12 cellular contexts compared by ENCODE assay signal in the genomic region with DNA sequence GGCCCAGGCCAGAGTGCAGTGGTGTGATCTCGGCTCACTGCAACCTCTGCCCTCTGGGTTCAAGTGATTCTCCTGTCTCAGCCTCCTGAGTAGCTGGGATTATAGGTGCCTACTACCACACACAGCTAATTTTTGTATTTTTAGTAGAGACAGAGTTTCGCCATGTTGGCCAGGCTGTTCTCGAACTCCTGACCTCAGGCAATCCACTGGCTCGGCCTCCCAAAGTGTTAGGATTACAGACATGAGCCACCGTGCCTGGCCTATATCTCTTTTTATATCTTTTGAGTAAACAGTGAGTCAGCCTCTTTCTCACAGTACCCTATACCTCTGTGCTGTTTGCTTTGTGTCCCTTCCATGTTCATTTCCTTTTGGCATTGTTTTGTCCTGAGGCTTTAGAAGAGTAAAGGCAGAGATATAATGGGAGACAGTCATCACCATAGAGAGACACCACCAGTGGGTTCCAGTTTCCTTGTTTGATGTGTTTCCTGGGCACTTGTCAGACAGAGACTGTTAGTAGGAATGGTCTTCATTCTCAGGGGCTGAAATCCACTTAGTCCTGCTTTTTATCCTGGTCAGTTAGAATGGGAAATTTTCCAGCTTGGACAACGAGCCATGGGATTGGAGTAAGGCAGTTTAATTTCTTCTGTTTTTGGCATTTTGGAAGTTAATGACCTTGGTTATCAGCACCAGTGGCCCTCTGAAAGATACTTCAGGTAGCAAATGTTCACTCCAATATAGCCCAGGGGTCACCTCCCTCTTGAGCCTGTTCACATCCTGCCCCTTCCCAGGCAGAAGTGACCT. TPM values are rescaled to one million over a fixed set of nuclear protein-coding genes. Genes with fewer than 3 reads are reported as not detected.
A peak's percentile ranks its signal among the peaks of the same experiment; 100 is the strongest.
DNase-seq lines count a peak whose midpoint lies in the region; ATAC-seq and TF ChIP-seq lines count a peak whose summit lies in the region.
"Had no signal": no experiment of that assay in that cellular context is flagged by ENCODE, and none has a peak within 500 bp of the region (broad histone marks: within the 10 kb centered on the region; RNA-seq: fewer than 3 reads in every experiment).

No MANE protein-coding gene starts in this region.

- no peaks in the 10 kb centered on the region for H4K20me1 ChIP-seq in HCT116 (ENCODE audit: insufficient read depth)
- H4K20me1 ChIP-seq in osteoblast (ENCODE audit: insufficient read depth, low read length), result peaks cover 4% of the 10 kb centered on the region

- no peak overlapping the region for H3K4me3 Mint-ChIP-seq in glutamatergic neuron (ENCODE audit: unreplicated experiment)
- H3K4me3 Mint-ChIP-seq: central memory CD8-positive, alpha-beta T cell; naive thymus-derived CD4-positive, alpha-beta T cell had no signal

- intact Hi-C loops in HCT116 (cut with micrococcal nuclease), result no loop called here

- CTCF ChIA-PET in HCT116 (lab: Charles Lee), result interaction anchor here (1.6 kb wide), 1 partner anchor 11 kb away, joined by 4 read pairs; no protein-coding TSS in a partner anchor

- H3K79me2 ChIP-seq in HCT116 (ENCODE audit: insufficient read depth, low read length) (no peaks in the 10 kb centered on the region), osteoblast (ENCODE audit: insufficient read depth, low read length) (peaks cover under 1% of the 10 kb centered on the region)

- peak overlapping the region; percentile 9; the same call in 1 of the 2 replicates for H3K9ac ChIP-seq in HCT116 (ENCODE audit: low read length)

- peak overlapping the region; percentile 55 for H3K4me2 ChIP-seq in HCT116 (ENCODE audit: low read length)
- no peak overlapping the region for H3K4me2 ChIP-seq in osteoblast (ENCODE audit: insufficient read depth, low read length)

- no peaks in the 10 kb centered on the region for H3K36me3 Mint-ChIP-seq in glutamatergic neuron (ENCODE audit: unreplicated experiment)

- DNase-seq in HCT116 (ENCODE audit: low read depth, low spot score) (peak; percentile 51), NCI-H345 treated with DMSO at 0.1 percent for 48 hours (lab: John Stamatoyannopoulos, UW; ENCODE audit: unreplicated experiment) (peak; percentile 89), choroid plexus epithelial cell (ENCODE audit: low read depth) (peak; percentile 72), osteoblast (ENCODE audit: insufficient read length, low spot score, missing footprints) (peak; percentile 35), glutamatergic neuron (no peak), CD1c-positive myeloid dendritic cell (ENCODE audit: extremely low spot score) (no peak), DMS79 (lab: John Stamatoyannopoulos, UW) (no peak)
- DNase-seq: naive thymus-derived CD4-positive, alpha-beta T cell; stimulated activated CD8-positive, alpha-beta memory T cell treated with anti-CD3 and anti-CD28 coated beads, Interleukin-4, amount 100 ng/mL, for 48 hours had no signal

- no peaks in the 10 kb centered on the region for H3K9me2 ChIP-seq in HCT116 (ENCODE audit: insufficient read depth)

- no peak for TF ChIP-seq POLR2A in HCT116 (IDR thresholded peaks at IDR 0.05; ENCODE audit: borderline replicate concordance, extremely low read depth, insufficient read depth, insufficient read length)

- H3K27me3 ChIP-seq in HCT116 (ENCODE audit: insufficient read depth, low read length), result no peaks in the 10 kb centered on the region
- H3K27me3 ChIP-seq in osteoblast (ENCODE audit: insufficient read depth, low read length), result no peaks in the 10 kb centered on the region

- RAD21 ChIA-PET in HCT116 (lab: Charles Lee; ENCODE audit: low non-redundant PET in 1 of 2, low total read pairs in 2 of 2, uncharacterized antibody in 2 of 2, unreplicated experiment in 2 of 2), result no interaction called here

- H3K9me3 ChIP-seq in HCT116 (ENCODE audit: control insufficient read depth in 1 of 2, insufficient read depth in 1 of 2, low read depth in 1 of 2, low read length in 2 of 2), result no peaks in the 10 kb centered on the region
- H3K9me3 ChIP-seq in osteoblast (ENCODE audit: low read depth, low read length), result no peaks in the 10 kb centered on the region

- H3K4me3 ChIP-seq in HCT116 (replicated peaks in 1 of 2; ENCODE audit: low read depth in 1 of 2, low read length in 2 of 2) (no peak overlapping the region), choroid plexus epithelial cell (ENCODE audit: low read depth, low read length) (no peak overlapping the region), osteoblast (ENCODE audit: insufficient read depth, low read length) (no peak overlapping the region)
- H3K4me3 ChIP-seq: SK-N-MC had no signal

- H3K27ac Mint-ChIP-seq in glutamatergic neuron (ENCODE audit: unreplicated experiment), result no peak overlapping the region

- no TSS peak for BruUV-seq in HCT116 (replicated peaks; lab: Mats Ljungman, UMichigan)

- H3K4me1 ChIP-seq in HCT116 (ENCODE audit: control insufficient read depth in 1 of 2, insufficient read depth in 2 of 2, low read length in 2 of 2) (peaks cover 28 to 34% of the 10 kb centered on the region in 2 experiments), osteoblast (ENCODE audit: insufficient read depth, low read length) (peaks cover 24% of the 10 kb centered on the region)

- TF ChIP-seq CTCF in HCT116 (IDR thresholded peaks at IDR 0.05 in 2 of 3, conservative IDR thresholded peaks at IDR 0.05 in 1 of 3; ENCODE audit: borderline replicate concordance in 1 of 3, insufficient read depth in 1 of 3, low read depth in 2 of 3, low read length in 2 of 3) (no peak), choroid plexus epithelial cell (conservative IDR thresholded peaks at IDR 0.05; ENCODE audit: low read depth, low read length) (no peak), osteoblast (IDR thresholded peaks at IDR 0.05; ENCODE audit: extremely low read depth, low read depth, low read length) (no peak), glutamatergic neuron (IDR thresholded peaks at IDR 0.05; ENCODE audit: partially characterized antibody, unreplicated experiment) (no peak)

- TF ChIP-seq RAD21 in HCT116 (IDR thresholded peaks at IDR 0.05; ENCODE audit: low read depth), result peak; percentile 16; the same call in 1 of the 2 replicates

- no peaks in the 10 kb centered on the region for H3K27me3 Mint-ChIP-seq in glutamatergic neuron (ENCODE audit: unreplicated experiment)
- H3K27me3 Mint-ChIP-seq: central memory CD8-positive, alpha-beta T cell; naive thymus-derived CD4-positive, alpha-beta T cell had no signal

- no peaks in the 10 kb centered on the region for H3K9me3 Mint-ChIP-seq in glutamatergic neuron (ENCODE audit: unreplicated experiment)
- H3K9me3 Mint-ChIP-seq: central memory CD8-positive, alpha-beta T cell; naive thymus-derived CD4-positive, alpha-beta T cell had no signal

- H3K27ac ChIP-seq in HCT116 (ENCODE audit: low read depth, low read length), result peak overlapping the region; percentile 8
- H3K27ac ChIP-seq in osteoblast (ENCODE audit: low read depth, low read length), result peak overlapping the region; percentile 72
- H3K27ac ChIP-seq: SK-N-MC had no signal

- H2AFZ ChIP-seq in HCT116 (ENCODE audit: low read depth, low read length, poor library complexity, severe bottlenecking), result no peak overlapping the region
- H2AFZ ChIP-seq in osteoblast (ENCODE audit: low read length), result no peak overlapping the region

- ATAC-seq in HCT116 (peak; percentile 91), HG03442 (IDR thresholded peaks at IDR 0.05; ENCODE audit: unreplicated experiment) (no peak)
- ATAC-seq: naive thymus-derived CD4-positive, alpha-beta T cell had no signal

- H3K36me3 ChIP-seq in HCT116 (ENCODE audit: control insufficient read depth in 1 of 2, insufficient read depth in 2 of 2, low read length in 2 of 2), result peaks cover 3 to 6% of the 10 kb centered on the region in 2 experiments; a peak in 3 of 4 replicates
- peaks cover 10% of the 10 kb centered on the region for H3K36me3 ChIP-seq in osteoblast (ENCODE audit: insufficient read depth, low read length)

- POLR2A ChIA-PET in HCT116 (lab: Charles Lee), result interaction anchor here (0.7 kb wide), 2 partner anchors 80 to 81 kb away, joined by 5 read pairs; no protein-coding TSS in a partner anchor

- H3K4me1 Mint-ChIP-seq in glutamatergic neuron (ENCODE audit: low read depth, unreplicated experiment), result no peaks in the 10 kb centered on the region
- H3K4me1 Mint-ChIP-seq: central memory CD8-positive, alpha-beta T cell had no signal

TF ChIP-seq in HCT116, 20 proteins besides CTCF, POLR2A, EP300 and RAD21 (continues in another document):
- TF ChIP-seq CBX3 (IDR thresholded peaks at IDR 0.05; ENCODE audit: low read depth) (peak; percentile 78; the same call in 1 of the 2 replicates), ZNF274 (IDR thresholded peaks at IDR 0.05; ENCODE audit: low read depth, low read length) (no peak), FOSL1 (IDR thresholded peaks at IDR 0.05; ENCODE audit: low read depth) (peak; percentile 68), JUND (IDR thresholded peaks at IDR 0.05) (peak; percentile 54; the same call in 1 of the 2 replicates)
- TF ChIP-seq, protein P1, sequence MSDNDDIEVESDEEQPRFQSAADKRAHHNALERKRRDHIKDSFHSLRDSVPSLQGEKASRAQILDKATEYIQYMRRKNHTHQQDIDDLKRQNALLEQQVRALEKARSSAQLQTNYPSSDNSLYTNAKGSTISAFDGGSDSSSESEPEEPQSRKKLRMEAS (IDR thresholded peaks at IDR 0.05), result peak; percentile 44; the same call in 1 of the 2 replicates

RNA-seq across cellular contexts. Expression of gene ASXL1, which starts 32.2 kb away (rescaled TPM):
- total RNA-seq in HCT116 (2021; ENCODE audit: unreplicated experiment) (52.2 TPM), osteoblast (64.2 and 68.8 TPM in 2 replicates), glutamatergic neuron (ENCODE audit: unreplicated experiment) (85.1 TPM)
- 37.4 and 38.6 TPM in 2 replicates for polyA plus RNA-seq in HCT116 (2012)

RNA-seq across cellular contexts. Expression of gene KIF3B, which starts 48.5 kb away (rescaled TPM):
- total RNA-seq in HCT116 (2021; ENCODE audit: unreplicated experiment) (31.5 TPM), osteoblast (37.4 and 39.4 TPM in 2 replicates), glutamatergic neuron (ENCODE audit: unreplicated experiment) (55.3 TPM)
- polyA plus RNA-seq in HCT116 (2012), result 13.9 and 18.1 TPM in 2 replicates

Comparison
In these comparisons a context has a peak if more than half of its experiments do, and no peak if none do; other contexts are left out.
1. DNase-seq: peak in HCT116 (single experiment), NCI-H345 treated with DMSO at 0.1 percent for 48 hours (single experiment), choroid plexus epithelial cell (single experiment) and osteoblast (single experiment); none in glutamatergic neuron (single experiment), CD1c-positive myeloid dendritic cell (single experiment) and DMS79 (single experiment).